ENCODE assay signal across 1 cellular context in the genomic region with DNA sequence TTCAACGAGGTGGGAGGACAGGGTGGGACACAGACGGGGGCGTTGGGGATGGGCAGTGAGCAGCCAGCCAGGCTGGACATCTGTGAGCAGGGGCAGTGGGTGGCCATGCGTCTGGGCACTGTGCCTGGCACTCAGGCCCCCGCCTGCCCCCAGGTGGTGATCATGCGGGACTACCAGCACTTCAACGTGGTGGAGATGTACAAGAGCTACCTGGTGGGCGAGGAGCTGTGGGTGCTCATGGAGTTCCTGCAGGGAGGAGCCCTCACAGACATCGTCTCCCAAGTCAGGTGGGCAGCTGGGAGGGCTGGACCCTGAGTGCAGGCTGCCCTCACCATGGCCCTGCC.
TF ChIP-seq lines count a peak whose summit lies in the region.

No MANE protein-coding gene starts in this region.

TF ChIP-seq in GM23338, 12 proteins besides CTCF, POLR2A, EP300 and RAD21:
- TF ChIP-seq ZNF114 (CRISPR knock-in tag; IDR thresholded peaks at IDR 0.05) (no peak), CREB1 (CRISPR knock-in tag; IDR thresholded peaks at IDR 0.05; ENCODE audit: low read depth) (no peak), JUNB (IDR thresholded peaks at IDR 0.05; ENCODE audit: unreplicated experiment) (no peak), EZH2phosphoT487 (IDR thresholded peaks at IDR 0.05; ENCODE audit: unreplicated experiment) (no peak), NANOG (IDR thresholded peaks at IDR 0.05; ENCODE audit: borderline replicate concordance) (no peak), STAT1 (IDR thresholded peaks at IDR 0.05; ENCODE audit: unreplicated experiment) (no peak), POLR2AphosphoS5 (IDR thresholded peaks at IDR 0.05; ENCODE audit: low read depth) (no peak), EZH2 (IDR thresholded peaks at IDR 0.05; ENCODE audit: low read depth, unreplicated experiment) (no peak), ZNF331 (CRISPR knock-in tag; IDR thresholded peaks at IDR 0.05; ENCODE audit: low read depth) (no peak)
- TF ChIP-seq, protein P1, sequence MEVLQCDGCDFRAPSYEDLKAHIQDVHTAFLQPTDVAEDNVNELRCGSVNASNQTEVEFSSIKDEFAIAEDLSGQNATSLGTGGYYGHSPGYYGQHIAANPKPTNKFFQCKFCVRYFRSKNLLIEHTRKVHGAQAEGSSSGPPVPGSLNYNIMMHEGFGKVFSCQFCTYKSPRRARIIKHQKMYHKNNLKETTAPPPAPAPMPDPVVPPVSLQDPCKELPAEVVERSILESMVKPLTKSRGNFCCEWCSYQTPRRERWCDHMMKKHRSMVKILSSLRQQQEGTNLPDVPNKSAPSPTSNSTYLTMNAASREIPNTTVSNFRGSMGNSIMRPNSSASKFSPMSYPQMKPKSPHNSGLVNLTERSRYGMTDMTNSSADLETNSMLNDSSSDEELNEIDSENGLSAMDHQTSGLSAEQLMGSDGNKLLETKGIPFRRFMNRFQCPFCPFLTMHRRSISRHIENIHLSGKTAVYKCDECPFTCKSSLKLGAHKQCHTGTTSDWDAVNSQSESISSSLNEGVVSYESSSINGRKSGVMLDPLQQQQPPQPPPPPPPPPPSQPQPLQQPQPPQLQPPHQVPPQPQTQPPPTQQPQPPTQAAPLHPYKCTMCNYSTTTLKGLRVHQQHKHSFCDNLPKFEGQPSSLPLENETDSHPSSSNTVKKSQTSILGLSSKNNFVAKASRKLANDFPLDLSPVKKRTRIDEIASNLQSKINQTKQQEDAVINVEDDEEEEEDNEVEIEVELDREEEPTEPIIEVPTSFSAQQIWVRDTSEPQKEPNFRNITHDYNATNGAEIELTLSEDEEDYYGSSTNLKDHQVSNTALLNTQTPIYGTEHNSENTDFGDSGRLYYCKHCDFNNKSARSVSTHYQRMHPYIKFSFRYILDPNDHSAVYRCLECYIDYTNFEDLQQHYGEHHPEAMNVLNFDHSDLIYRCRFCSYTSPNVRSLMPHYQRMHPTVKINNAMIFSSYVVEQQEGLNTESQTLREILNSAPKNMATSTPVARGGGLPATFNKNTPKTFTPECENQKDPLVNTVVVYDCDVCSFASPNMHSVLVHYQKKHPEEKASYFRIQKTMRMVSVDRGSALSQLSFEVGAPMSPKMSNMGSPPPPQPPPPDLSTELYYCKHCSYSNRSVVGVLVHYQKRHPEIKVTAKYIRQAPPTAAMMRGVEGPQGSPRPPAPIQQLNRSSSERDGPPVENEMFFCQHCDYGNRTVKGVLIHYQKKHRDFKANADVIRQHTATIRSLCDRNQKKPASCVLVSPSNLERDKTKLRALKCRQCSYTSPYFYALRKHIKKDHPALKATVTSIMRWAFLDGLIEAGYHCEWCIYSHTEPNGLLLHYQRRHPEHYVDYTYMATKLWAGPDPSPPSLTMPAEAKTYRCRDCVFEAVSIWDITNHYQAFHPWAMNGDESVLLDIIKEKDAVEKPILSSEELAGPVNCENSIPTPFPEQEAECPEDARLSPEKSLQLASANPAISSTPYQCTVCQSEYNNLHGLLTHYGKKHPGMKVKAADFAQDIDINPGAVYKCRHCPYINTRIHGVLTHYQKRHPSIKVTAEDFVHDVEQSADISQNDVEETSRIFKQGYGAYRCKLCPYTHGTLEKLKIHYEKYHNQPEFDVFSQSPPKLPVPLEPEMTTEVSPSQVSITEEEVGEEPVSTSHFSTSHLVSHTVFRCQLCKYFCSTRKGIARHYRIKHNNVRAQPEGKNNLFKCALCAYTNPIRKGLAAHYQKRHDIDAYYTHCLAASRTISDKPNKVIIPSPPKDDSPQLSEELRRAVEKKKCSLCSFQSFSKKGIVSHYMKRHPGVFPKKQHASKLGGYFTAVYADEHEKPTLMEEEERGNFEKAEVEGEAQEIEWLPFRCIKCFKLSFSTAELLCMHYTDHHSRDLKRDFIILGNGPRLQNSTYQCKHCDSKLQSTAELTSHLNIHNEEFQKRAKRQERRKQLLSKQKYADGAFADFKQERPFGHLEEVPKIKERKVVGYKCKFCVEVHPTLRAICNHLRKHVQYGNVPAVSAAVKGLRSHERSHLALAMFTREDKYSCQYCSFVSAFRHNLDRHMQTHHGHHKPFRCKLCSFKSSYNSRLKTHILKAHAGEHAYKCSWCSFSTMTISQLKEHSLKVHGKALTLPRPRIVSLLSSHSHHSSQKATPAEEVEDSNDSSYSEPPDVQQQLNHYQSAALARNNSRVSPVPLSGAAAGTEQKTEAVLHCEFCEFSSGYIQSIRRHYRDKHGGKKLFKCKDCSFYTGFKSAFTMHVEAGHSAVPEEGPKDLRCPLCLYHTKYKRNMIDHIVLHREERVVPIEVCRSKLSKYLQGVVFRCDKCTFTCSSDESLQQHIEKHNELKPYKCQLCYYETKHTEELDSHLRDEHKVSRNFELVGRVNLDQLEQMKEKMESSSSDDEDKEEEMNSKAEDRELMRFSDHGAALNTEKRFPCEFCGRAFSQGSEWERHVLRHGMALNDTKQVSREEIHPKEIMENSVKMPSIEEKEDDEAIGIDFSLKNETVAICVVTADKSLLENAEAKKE (CRISPR knock-in tag; IDR thresholded peaks at IDR 0.05) = no peak
- TF ChIP-seq, protein P2, sequence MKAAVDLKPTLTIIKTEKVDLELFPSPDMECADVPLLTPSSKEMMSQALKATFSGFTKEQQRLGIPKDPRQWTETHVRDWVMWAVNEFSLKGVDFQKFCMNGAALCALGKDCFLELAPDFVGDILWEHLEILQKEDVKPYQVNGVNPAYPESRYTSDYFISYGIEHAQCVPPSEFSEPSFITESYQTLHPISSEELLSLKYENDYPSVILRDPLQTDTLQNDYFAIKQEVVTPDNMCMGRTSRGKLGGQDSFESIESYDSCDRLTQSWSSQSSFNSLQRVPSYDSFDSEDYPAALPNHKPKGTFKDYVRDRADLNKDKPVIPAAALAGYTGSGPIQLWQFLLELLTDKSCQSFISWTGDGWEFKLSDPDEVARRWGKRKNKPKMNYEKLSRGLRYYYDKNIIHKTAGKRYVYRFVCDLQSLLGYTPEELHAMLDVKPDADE (IDR thresholded peaks at IDR 0.05) = no peak
- TF ChIP-seq, protein P3, sequence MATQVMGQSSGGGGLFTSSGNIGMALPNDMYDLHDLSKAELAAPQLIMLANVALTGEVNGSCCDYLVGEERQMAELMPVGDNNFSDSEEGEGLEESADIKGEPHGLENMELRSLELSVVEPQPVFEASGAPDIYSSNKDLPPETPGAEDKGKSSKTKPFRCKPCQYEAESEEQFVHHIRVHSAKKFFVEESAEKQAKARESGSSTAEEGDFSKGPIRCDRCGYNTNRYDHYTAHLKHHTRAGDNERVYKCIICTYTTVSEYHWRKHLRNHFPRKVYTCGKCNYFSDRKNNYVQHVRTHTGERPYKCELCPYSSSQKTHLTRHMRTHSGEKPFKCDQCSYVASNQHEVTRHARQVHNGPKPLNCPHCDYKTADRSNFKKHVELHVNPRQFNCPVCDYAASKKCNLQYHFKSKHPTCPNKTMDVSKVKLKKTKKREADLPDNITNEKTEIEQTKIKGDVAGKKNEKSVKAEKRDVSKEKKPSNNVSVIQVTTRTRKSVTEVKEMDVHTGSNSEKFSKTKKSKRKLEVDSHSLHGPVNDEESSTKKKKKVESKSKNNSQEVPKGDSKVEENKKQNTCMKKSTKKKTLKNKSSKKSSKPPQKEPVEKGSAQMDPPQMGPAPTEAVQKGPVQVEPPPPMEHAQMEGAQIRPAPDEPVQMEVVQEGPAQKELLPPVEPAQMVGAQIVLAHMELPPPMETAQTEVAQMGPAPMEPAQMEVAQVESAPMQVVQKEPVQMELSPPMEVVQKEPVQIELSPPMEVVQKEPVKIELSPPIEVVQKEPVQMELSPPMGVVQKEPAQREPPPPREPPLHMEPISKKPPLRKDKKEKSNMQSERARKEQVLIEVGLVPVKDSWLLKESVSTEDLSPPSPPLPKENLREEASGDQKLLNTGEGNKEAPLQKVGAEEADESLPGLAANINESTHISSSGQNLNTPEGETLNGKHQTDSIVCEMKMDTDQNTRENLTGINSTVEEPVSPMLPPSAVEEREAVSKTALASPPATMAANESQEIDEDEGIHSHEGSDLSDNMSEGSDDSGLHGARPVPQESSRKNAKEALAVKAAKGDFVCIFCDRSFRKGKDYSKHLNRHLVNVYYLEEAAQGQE (IDR thresholded peaks at IDR 0.05; ENCODE audit: unreplicated experiment) = no peak
